In the genomic region with DNA sequence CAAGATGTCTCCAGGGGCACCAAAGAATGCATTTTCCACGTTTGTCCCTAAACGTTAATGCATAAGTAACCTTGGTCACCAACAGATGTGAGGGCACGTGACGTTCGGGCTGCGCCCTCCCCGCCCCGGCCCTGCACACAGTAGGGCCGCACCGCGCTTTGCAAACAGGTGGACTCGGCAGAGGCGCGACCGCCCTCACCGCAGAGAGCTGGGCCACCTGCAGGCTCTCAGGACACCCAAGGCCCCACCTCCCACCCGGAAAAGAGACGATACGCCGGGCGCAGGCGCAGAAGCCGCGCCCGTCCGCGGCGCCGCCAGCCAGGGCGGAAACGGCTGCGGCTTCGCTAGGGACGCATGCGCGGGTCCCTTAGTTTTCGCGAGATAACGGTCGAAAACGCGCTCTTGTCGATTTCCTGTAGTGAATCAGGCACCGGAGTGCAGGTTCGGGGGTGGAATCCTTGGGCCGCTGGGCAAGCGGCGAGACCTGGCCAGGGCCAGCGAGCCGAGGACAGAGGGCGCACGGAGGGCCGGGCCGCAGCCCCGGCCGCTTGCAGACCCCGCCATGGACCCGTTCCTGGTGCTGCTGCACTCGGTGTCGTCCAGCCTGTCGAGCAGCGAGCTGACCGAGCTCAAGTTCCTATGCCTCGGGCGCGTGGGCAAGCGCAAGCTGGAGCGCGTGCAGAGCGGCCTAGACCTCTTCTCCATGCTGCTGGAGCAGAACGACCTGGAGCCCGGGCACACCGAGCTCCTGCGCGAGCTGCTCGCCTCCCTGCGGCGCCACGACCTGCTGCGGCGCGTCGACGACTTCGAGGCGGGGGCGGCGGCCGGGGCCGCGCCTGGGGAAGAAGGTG, we compare ENCODE assay signal across 1 cellular context.
A peak's percentile ranks its signal among the peaks of the same experiment; 100 is the strongest.
TF ChIP-seq lines count a peak whose summit lies in the region.

A gene with protein sequence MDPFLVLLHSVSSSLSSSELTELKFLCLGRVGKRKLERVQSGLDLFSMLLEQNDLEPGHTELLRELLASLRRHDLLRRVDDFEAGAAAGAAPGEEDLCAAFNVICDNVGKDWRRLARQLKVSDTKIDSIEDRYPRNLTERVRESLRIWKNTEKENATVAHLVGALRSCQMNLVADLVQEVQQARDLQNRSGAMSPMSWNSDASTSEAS (plus strand): TSS at position 399 of the 851 bp plus-strand sequence. CDS start 164 bp downstream, at position 563.

TF ChIP-seq in HepG2, 621 proteins besides CTCF, POLR2A, EP300 and RAD21 (continued from another document and continues in another):
- TF ChIP-seq, protein P1, sequence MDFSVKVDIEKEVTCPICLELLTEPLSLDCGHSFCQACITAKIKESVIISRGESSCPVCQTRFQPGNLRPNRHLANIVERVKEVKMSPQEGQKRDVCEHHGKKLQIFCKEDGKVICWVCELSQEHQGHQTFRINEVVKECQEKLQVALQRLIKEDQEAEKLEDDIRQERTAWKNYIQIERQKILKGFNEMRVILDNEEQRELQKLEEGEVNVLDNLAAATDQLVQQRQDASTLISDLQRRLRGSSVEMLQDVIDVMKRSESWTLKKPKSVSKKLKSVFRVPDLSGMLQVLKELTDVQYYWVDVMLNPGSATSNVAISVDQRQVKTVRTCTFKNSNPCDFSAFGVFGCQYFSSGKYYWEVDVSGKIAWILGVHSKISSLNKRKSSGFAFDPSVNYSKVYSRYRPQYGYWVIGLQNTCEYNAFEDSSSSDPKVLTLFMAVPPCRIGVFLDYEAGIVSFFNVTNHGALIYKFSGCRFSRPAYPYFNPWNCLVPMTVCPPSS (IDR thresholded peaks at IDR 0.05) = no peak
- TF ChIP-seq, protein P2, sequence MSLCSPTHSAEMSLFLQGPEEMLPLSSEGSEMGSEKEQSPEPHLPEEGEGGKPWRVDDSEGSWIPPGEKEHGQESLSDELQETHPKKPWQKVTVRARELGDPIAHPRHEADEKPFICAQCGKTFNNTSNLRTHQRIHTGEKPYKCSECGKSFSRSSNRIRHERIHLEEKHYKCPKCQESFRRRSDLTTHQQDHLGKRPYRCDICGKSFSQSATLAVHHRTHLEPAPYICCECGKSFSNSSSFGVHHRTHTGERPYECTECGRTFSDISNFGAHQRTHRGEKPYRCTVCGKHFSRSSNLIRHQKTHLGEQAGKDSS (CRISPR knock-in tag; IDR thresholded peaks at IDR 0.05; ENCODE audit: borderline replicate concordance, low read depth) = no peak
- TF ChIP-seq MATR3 (CRISPR knock-in tag; IDR thresholded peaks at IDR 0.05) (no peak), HNRNPL (IDR thresholded peaks at IDR 0.05; ENCODE audit: low read depth, low read length) (no peak), NFIC (IDR thresholded peaks at IDR 0.05; ENCODE audit: low read length) (no peak), ZNF550 (CRISPR knock-in tag; IDR thresholded peaks at IDR 0.05; ENCODE audit: borderline replicate concordance) (no peak), ZNF234 (CRISPR knock-in tag; conservative IDR thresholded peaks at IDR 0.05) (no peak), ZNF296 (CRISPR knock-in tag; conservative IDR thresholded peaks at IDR 0.05) (no peak), BORCS8-MEF2B (CRISPR knock-in tag; IDR thresholded peaks at IDR 0.05) (peak; percentile 61; the same call in 1 of the 2 replicates), ZFP1 (CRISPR knock-in tag; IDR thresholded peaks at IDR 0.05) (no peak), HOXA5 (CRISPR knock-in tag; IDR thresholded peaks at IDR 0.05) (no peak), BRCA1 (CRISPR knock-in tag; IDR thresholded peaks at IDR 0.05) (no peak), JARID2 (CRISPR knock-in tag; IDR thresholded peaks at IDR 0.05; ENCODE audit: insufficient replicate concordance) (no peak), RBM39 (IDR thresholded peaks at IDR 0.05; ENCODE audit: low read depth, low read length, poor library complexity, severe bottlenecking) (peak; percentile 96), TOPORS (CRISPR knock-in tag; IDR thresholded peaks at IDR 0.05) (peak; percentile 18; the same call in 1 of the 2 replicates), ZBTB20 (CRISPR knock-in tag; IDR thresholded peaks at IDR 0.05; ENCODE audit: borderline replicate concordance, low read depth) (no peak), MYC (CRISPR knock-in tag; IDR thresholded peaks at IDR 0.05; ENCODE audit: borderline replicate concordance) (peak; percentile 72), PCBP1 (IDR thresholded peaks at IDR 0.05; ENCODE audit: borderline replicate concordance, low read depth, low read length) (no peak), CBFB (CRISPR knock-in tag; IDR thresholded peaks at IDR 0.05) (no peak; the same call in 1 of the 2 replicates), TCF7 (IDR thresholded peaks at IDR 0.05; ENCODE audit: low read depth) (no peak), HNRNPLL (IDR thresholded peaks at IDR 0.05; ENCODE audit: low read depth, low read length, poor library complexity, severe bottlenecking) (peak; percentile 64), FOSL1 (CRISPR knock-in tag; IDR thresholded peaks at IDR 0.05; ENCODE audit: borderline replicate concordance) (no peak), SMAD3 (CRISPR knock-in tag; IDR thresholded peaks at IDR 0.05) (no peak), ZFY (CRISPR knock-in tag; IDR thresholded peaks at IDR 0.05) (peak; percentile 91), ZNF260 (CRISPR knock-in tag; IDR thresholded peaks at IDR 0.05; ENCODE audit: borderline replicate concordance, low read depth) (no peak), NONO (IDR thresholded peaks at IDR 0.05) (no peak), NONO (CRISPR knock-in tag; conservative IDR thresholded peaks at IDR 0.05) (peak; percentile 37; the same call in 1 of the 2 replicates), CBX2 (IDR thresholded peaks at IDR 0.05; ENCODE audit: low read depth, low read length) (no peak), CBX2 (CRISPR knock-in tag; IDR thresholded peaks at IDR 0.05; ENCODE audit: low read depth) (no peak), ZNF619 (CRISPR knock-in tag; IDR thresholded peaks at IDR 0.05) (no peak), ZNF577 (CRISPR knock-in tag; IDR thresholded peaks at IDR 0.05; ENCODE audit: borderline replicate concordance, low read depth) (no peak), ZSCAN21 (CRISPR knock-in tag; IDR thresholded peaks at IDR 0.05; ENCODE audit: borderline replicate concordance) (peak; percentile 21; the same call in 1 of the 2 replicates), ZNF350 (CRISPR knock-in tag; IDR thresholded peaks at IDR 0.05; ENCODE audit: borderline replicate concordance, low read depth) (0 out of 2 replicates have a peak, but pooled peaks have one; percentile 55), ZNF17 (CRISPR knock-in tag; IDR thresholded peaks at IDR 0.05) (no peak), POGZ (CRISPR knock-in tag; IDR thresholded peaks at IDR 0.05) (no peak; the same call in 1 of the 2 replicates), GATA4 (IDR thresholded peaks at IDR 0.05; ENCODE audit: borderline replicate concordance, low read depth) (no peak), ZZZ3 (CRISPR knock-in tag; IDR thresholded peaks at IDR 0.05; ENCODE audit: borderline replicate concordance) (no peak), PHF8 (CRISPR knock-in tag; IDR thresholded peaks at IDR 0.05) (peak; percentile 84), ZBTB8A (CRISPR knock-in tag; IDR thresholded peaks at IDR 0.05; ENCODE audit: borderline replicate concordance, low read depth) (no peak)
- TF ChIP-seq, protein P3, sequence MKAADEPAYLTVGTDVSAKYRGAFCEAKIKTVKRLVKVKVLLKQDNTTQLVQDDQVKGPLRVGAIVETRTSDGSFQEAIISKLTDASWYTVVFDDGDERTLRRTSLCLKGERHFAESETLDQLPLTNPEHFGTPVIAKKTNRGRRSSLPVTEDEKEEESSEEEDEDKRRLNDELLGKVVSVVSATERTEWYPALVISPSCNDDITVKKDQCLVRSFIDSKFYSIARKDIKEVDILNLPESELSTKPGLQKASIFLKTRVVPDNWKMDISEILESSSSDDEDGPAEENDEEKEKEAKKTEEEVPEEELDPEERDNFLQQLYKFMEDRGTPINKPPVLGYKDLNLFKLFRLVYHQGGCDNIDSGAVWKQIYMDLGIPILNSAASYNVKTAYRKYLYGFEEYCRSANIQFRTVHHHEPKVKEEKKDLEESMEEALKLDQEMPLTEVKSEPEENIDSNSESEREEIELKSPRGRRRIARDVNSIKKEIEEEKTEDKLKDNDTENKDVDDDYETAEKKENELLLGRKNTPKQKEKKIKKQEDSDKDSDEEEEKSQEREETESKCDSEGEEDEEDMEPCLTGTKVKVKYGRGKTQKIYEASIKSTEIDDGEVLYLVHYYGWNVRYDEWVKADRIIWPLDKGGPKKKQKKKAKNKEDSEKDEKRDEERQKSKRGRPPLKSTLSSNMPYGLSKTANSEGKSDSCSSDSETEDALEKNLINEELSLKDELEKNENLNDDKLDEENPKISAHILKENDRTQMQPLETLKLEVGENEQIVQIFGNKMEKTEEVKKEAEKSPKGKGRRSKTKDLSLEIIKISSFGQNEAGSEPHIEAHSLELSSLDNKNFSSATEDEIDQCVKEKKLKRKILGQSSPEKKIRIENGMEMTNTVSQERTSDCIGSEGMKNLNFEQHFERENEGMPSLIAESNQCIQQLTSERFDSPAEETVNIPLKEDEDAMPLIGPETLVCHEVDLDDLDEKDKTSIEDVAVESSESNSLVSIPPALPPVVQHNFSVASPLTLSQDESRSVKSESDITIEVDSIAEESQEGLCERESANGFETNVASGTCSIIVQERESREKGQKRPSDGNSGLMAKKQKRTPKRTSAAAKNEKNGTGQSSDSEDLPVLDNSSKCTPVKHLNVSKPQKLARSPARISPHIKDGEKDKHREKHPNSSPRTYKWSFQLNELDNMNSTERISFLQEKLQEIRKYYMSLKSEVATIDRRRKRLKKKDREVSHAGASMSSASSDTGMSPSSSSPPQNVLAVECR (CRISPR knock-in tag; IDR thresholded peaks at IDR 0.05; ENCODE audit: borderline replicate concordance) = peak; percentile 70
- TF ChIP-seq, protein P4, sequence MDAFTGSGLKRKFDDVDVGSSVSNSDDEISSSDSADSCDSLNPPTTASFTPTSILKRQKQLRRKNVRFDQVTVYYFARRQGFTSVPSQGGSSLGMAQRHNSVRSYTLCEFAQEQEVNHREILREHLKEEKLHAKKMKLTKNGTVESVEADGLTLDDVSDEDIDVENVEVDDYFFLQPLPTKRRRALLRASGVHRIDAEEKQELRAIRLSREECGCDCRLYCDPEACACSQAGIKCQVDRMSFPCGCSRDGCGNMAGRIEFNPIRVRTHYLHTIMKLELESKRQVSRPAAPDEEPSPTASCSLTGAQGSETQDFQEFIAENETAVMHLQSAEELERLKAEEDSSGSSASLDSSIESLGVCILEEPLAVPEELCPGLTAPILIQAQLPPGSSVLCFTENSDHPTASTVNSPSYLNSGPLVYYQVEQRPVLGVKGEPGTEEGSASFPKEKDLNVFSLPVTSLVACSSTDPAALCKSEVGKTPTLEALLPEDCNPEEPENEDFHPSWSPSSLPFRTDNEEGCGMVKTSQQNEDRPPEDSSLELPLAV (CRISPR knock-in tag; conservative IDR thresholded peaks at IDR 0.05; ENCODE audit: low read depth) = no peak
- TF ChIP-seq, protein P5, sequence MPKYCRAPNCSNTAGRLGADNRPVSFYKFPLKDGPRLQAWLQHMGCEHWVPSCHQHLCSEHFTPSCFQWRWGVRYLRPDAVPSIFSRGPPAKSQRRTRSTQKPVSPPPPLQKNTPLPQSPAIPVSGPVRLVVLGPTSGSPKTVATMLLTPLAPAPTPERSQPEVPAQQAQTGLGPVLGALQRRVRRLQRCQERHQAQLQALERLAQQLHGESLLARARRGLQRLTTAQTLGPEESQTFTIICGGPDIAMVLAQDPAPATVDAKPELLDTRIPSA (CRISPR knock-in tag; IDR thresholded peaks at IDR 0.05; ENCODE audit: borderline replicate concordance) = peak; percentile 75; the same call in 1 of the 2 replicates
- TF ChIP-seq, protein P6, sequence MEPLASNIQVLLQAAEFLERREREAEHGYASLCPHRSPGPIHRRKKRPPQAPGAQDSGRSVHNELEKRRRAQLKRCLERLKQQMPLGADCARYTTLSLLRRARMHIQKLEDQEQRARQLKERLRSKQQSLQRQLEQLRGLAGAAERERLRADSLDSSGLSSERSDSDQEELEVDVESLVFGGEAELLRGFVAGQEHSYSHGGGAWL (CRISPR knock-in tag; IDR thresholded peaks at IDR 0.05) = peak; percentile 75; the same call in 1 of the 2 replicates
- TF ChIP-seq, protein P7, sequence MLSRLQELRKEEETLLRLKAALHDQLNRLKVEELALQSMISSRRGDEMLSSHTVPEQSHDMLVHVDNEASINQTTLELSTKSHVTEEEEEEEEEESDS (CRISPR knock-in tag; IDR thresholded peaks at IDR 0.05; ENCODE audit: borderline replicate concordance) = 0 out of 2 replicates have a peak, but pooled peaks have one; percentile 79
- TF ChIP-seq, protein P8, sequence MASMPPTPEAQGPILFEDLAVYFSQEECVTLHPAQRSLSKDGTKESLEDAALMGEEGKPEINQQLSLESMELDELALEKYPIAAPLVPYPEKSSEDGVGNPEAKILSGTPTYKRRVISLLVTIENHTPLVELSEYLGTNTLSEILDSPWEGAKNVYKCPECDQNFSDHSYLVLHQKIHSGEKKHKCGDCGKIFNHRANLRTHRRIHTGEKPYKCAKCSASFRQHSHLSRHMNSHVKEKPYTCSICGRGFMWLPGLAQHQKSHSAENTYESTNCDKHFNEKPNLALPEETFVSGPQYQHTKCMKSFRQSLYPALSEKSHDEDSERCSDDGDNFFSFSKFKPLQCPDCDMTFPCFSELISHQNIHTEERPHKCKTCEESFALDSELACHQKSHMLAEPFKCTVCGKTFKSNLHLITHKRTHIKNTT (CRISPR knock-in tag; IDR thresholded peaks at IDR 0.05) = no peak
- TF ChIP-seq, protein P9, sequence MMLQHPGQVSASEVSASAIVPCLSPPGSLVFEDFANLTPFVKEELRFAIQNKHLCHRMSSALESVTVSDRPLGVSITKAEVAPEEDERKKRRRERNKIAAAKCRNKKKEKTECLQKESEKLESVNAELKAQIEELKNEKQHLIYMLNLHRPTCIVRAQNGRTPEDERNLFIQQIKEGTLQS (CRISPR knock-in tag; IDR thresholded peaks at IDR 0.05) = no peak; the same call in 1 of the 2 replicates
- TF ChIP-seq, protein P10, sequence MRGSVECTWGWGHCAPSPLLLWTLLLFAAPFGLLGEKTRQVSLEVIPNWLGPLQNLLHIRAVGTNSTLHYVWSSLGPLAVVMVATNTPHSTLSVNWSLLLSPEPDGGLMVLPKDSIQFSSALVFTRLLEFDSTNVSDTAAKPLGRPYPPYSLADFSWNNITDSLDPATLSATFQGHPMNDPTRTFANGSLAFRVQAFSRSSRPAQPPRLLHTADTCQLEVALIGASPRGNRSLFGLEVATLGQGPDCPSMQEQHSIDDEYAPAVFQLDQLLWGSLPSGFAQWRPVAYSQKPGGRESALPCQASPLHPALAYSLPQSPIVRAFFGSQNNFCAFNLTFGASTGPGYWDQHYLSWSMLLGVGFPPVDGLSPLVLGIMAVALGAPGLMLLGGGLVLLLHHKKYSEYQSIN (CRISPR knock-in tag; IDR thresholded peaks at IDR 0.05; ENCODE audit: borderline replicate concordance) = no peak
- TF ChIP-seq, protein P11, sequence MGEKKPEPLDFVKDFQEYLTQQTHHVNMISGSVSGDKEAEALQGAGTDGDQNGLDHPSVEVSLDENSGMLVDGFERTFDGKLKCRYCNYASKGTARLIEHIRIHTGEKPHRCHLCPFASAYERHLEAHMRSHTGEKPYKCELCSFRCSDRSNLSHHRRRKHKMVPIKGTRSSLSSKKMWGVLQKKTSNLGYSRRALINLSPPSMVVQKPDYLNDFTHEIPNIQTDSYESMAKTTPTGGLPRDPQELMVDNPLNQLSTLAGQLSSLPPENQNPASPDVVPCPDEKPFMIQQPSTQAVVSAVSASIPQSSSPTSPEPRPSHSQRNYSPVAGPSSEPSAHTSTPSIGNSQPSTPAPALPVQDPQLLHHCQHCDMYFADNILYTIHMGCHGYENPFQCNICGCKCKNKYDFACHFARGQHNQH (CRISPR knock-in tag; IDR thresholded peaks at IDR 0.05) = no peak
